In genomic region chr9:18253950-18254349, GRCh38 we compare ENCODE assay signal across 18 cellular contexts.
"Had no signal": no experiment of that assay in that cellular context is flagged by ENCODE, and none has a peak within 500 bp of the region (broad histone marks: within the 10 kb centered on the region; RNA-seq: fewer than 3 reads in every experiment).

No MANE protein-coding gene starts in this region.

- H3K36me3 ChIP-seq: esophagus muscularis mucosa, gastroesophageal sphincter, heart right ventricle, left lung, lower lobe of right lung had no signal

- H3K4me1 ChIP-seq: foreskin keratinocyte, left lung, lower lobe of right lung had no signal

- H3K27ac ChIP-seq: coronary artery, dorsolateral prefrontal cortex, foreskin keratinocyte, heart right ventricle, left lung, lower lobe of right lung had no signal

- ATAC-seq: foreskin keratinocyte; gastroesophageal sphincter; heart right ventricle; left cardiac atrium; left lung; left ventricle myocardium superior; lower lobe of right lung; mucosa of descending colon; naive thymus-derived CD8-positive, alpha-beta T cell had no signal

- H3K4me3 ChIP-seq: coronary artery, dorsolateral prefrontal cortex, esophagus muscularis mucosa, gastroesophageal sphincter, heart right ventricle, left lung, lower lobe of right lung, mucosa of descending colon had no signal

- H3K27me3 ChIP-seq: esophagus muscularis mucosa, foreskin keratinocyte, gastroesophageal sphincter, heart right ventricle had no signal

- H3K9me3 ChIP-seq: esophagus muscularis mucosa, gastroesophageal sphincter, heart right ventricle, left lung, lower lobe of right lung, mucosa of descending colon had no signal

- DNase-seq: dermis blood vessel endothelial cell; dorsolateral prefrontal cortex; effector CD4-positive, alpha-beta T cell; effector memory CD4-positive, alpha-beta T cell; foreskin keratinocyte; heart right ventricle; hippocampal formation; left cardiac atrium; left ventricle myocardium superior; lower lobe of right lung; mesenchymal stem cell; mucosa of descending colon; naive B cell; naive thymus-derived CD8-positive, alpha-beta T cell had no signal
